In genomic region chr10:102114861-102115618, GRCh38 we compare ENCODE assay signal across 1 cellular context.
TF ChIP-seq lines count a peak whose summit lies in the region.

No MANE protein-coding gene starts in this region.

TF ChIP-seq in PFSK-1, 5 proteins besides CTCF, POLR2A, EP300 and RAD21:
- no peak for TF ChIP-seq SIN3A (IDR thresholded peaks at IDR 0.05; ENCODE audit: borderline replicate concordance, insufficient read depth, low read length)
- peak; percentile 85 for TF ChIP-seq POLR2AphosphoS5 (IDR thresholded peaks at IDR 0.05; ENCODE audit: low read depth, low read length)
- peak in 1 of 2 experiments; percentile 58; a peak in 1 of 4 replicates for TF ChIP-seq REST (IDR thresholded peaks at IDR 0.05; ENCODE audit: insufficient read depth in 1 of 2, low read depth in 2 of 2, low read length in 2 of 2)
- TF ChIP-seq FOXP2 (optimal IDR thresholded peaks at IDR 0.05; ENCODE audit: borderline replicate concordance, extremely low read depth, extremely low read length, insufficient read depth), result no peak
- 0 out of 2 replicates have a peak, but pooled peaks have one; percentile 79 for TF ChIP-seq TAF1 (IDR thresholded peaks at IDR 0.05; ENCODE audit: borderline replicate concordance, insufficient read depth, low read length)
